In the genomic region with DNA sequence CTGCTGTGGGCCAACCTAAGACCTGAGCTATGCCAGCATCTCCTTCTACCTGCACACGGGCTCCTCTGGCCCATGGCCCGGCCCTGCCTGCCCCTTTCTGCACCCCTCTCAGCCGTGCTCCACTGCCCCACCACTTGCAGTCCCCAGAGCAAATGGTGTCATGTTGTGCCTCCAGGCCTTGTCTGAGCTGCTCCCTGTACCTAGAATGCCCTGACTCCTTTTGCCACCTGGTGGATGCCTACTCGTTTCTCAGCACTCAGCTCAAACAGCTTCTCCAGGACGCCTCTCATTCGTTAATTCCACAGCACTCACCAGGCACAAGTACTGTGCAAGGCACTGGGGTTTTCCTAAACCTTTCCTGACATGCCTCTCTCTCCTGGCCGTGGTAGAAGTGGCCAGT, we compare ENCODE assay signal across 9 cellular contexts.
A peak's percentile ranks its signal among the peaks of the same experiment; 100 is the strongest.
DNase-seq lines count a peak whose midpoint lies in the region; ATAC-seq and TF ChIP-seq lines count a peak whose summit lies in the region.
"Had no signal": no experiment of that assay in that cellular context is flagged by ENCODE, and none has a peak within 500 bp of the region (broad histone marks: within the 10 kb centered on the region; RNA-seq: fewer than 3 reads in every experiment).

No MANE protein-coding gene starts in this region.

- no peaks in the 10 kb centered on the region for H3K9me3 ChIP-seq in CD8-positive, alpha-beta memory T cell (ENCODE audit: low read length)
- H3K9me3 ChIP-seq in lower lobe of right lung (no peaks in the 10 kb centered on the region), esophagus squamous epithelium (no peaks in the 10 kb centered on the region)

- no peak for DNase-seq in CD8-positive, alpha-beta memory T cell
- DNase-seq in GM06990 (ENCODE audit: extremely low read depth, insufficient read length) (no peak), lower lobe of right lung (no peak), esophagus squamous epithelium (lab: John Stamatoyannopoulos, UW) (no peak), NCI-H1417 treated with DMSO at 0.1 percent for 48 hours (lab: John Stamatoyannopoulos, UW) (no peak)
- DNase-seq in T-helper 2 cell treated with Interferon-gamma antibody and Interleukin-4, amounts not matched to agents 5 μg/mL and 100 μg/mL, for 36 hours (ENCODE audit: low spot score): no peak
- no peak for DNase-seq in stimulated activated CD4-positive, alpha-beta T cell treated with anti-CD3 and anti-CD28 coated beads, Interleukin-15, amount 100 ng/mL, for 24 hours

- no peak for TF ChIP-seq POLR2A in esophagus squamous epithelium (IDR thresholded peaks at IDR 0.05)

- H3K36me3 ChIP-seq in CD8-positive, alpha-beta memory T cell (ENCODE audit: insufficient read depth, low read length): no peaks in the 10 kb centered on the region
- peaks cover 4% of the 10 kb centered on the region for H3K36me3 ChIP-seq in GM06990 (ENCODE audit: control insufficient read depth, insufficient read depth, low read length)
- no peaks in the 10 kb centered on the region for H3K36me3 ChIP-seq in lower lobe of right lung
- peaks cover 0 to 5% (median 0%) of the 10 kb centered on the region in 3 donors for H3K36me3 ChIP-seq in esophagus squamous epithelium

- ATAC-seq in lower lobe of right lung (peak; percentile 64 to 75), GM21737 (IDR thresholded peaks at IDR 0.05; ENCODE audit: unreplicated experiment) (no peak)
- ATAC-seq: Right ventricle myocardium inferior had no signal

- intact Hi-C loops in lower lobe of right lung (cut with DNase I) (no loop called here), esophagus squamous epithelium (cut with DNase I) (no loop called here)

- TF ChIP-seq CTCF in GM06990 (IDR thresholded peaks at IDR 0.05; ENCODE audit: insufficient read depth, low read length, poor library complexity, severe bottlenecking) (peak; percentile 30), lower lobe of right lung (IDR thresholded peaks at IDR 0.05) (peak; percentile 19), esophagus squamous epithelium (IDR thresholded peaks at IDR 0.05) (peak in 2 of 6 experiments; percentile 18 to 30)

- peak overlapping the region; percentile 18 to 90 (median 74) for H3K27ac Mint-ChIP-seq in CD8-positive, alpha-beta memory T cell
- H3K27ac Mint-ChIP-seq in T-helper 2 cell treated with Interferon-gamma antibody and Interleukin-4, amounts not matched to agents 5 μg/mL and 100 μg/mL, for 36 hours: peak overlapping the region; percentile 49

- no peaks in the 10 kb centered on the region for H3K27me3 Mint-ChIP-seq in CD8-positive, alpha-beta memory T cell
- no peaks in the 10 kb centered on the region for H3K27me3 Mint-ChIP-seq in T-helper 2 cell treated with Interferon-gamma antibody and Interleukin-4, amounts not matched to agents 5 μg/mL and 100 μg/mL, for 36 hours (ENCODE audit: low read depth)

- peaks cover 43% of the 10 kb centered on the region for H3K4me1 ChIP-seq in CD8-positive, alpha-beta memory T cell (ENCODE audit: insufficient read depth, low read length)
- H3K4me1 ChIP-seq in lower lobe of right lung (peaks cover 77% of the 10 kb centered on the region), esophagus squamous epithelium (peaks cover 14 to 81% (median 34%) of the 10 kb centered on the region in 3 donors)

- H3K4me1 Mint-ChIP-seq in CD8-positive, alpha-beta memory T cell: peaks cover 60 to 76% (median 71%) of the 10 kb centered on the region in 3 donors
- H3K4me1 Mint-ChIP-seq in T-helper 2 cell treated with Interferon-gamma antibody and Interleukin-4, amounts not matched to agents 5 μg/mL and 100 μg/mL, for 36 hours (ENCODE audit: low read depth): peaks cover 46% of the 10 kb centered on the region

- 65 to 72% methylated on average over 5 to 7 of the region's 7 CpGs for WGBS in esophagus squamous epithelium, 2 donors

- H3K9me3 Mint-ChIP-seq in CD8-positive, alpha-beta memory T cell: no peaks in the 10 kb centered on the region
- H3K9me3 Mint-ChIP-seq in T-helper 2 cell treated with Interferon-gamma antibody and Interleukin-4, amounts not matched to agents 5 μg/mL and 100 μg/mL, for 36 hours: no peaks in the 10 kb centered on the region

- POLR2A ChIA-PET in CD8-positive, alpha-beta memory T cell (lab: Charles Lee): interaction anchor here (0.6 to 1.3 kb wide), 5 partner anchors 8 to 36 kb away, joined by 3 to 6 read pairs (median 3); a partner anchor contains a TSS

- H3K4me3 ChIP-seq in CD8-positive, alpha-beta memory T cell (ENCODE audit: low read length): no peak overlapping the region
- H3K4me3 ChIP-seq in GM06990 (replicated peaks; ENCODE audit: low read depth, low read length) (no peak overlapping the region), lower lobe of right lung (no peak overlapping the region), esophagus squamous epithelium (no peak overlapping the region)

- CTCF ChIA-PET in CD8-positive, alpha-beta memory T cell (lab: Charles Lee): interaction anchor here (0.9 to 21.7 kb wide), 9 partner anchors 6 to 120 kb away, joined by 3 to 358 read pairs (median 4); a partner anchor contains a TSS

- peak overlapping the region in 2 of 7 donors; percentile 25 to 59 for H3K4me3 Mint-ChIP-seq in CD8-positive, alpha-beta memory T cell
- no peak overlapping the region for H3K4me3 Mint-ChIP-seq in T-helper 2 cell treated with Interferon-gamma antibody and Interleukin-4, amounts not matched to agents 5 μg/mL and 100 μg/mL, for 36 hours

- H3K27me3 ChIP-seq in CD8-positive, alpha-beta memory T cell (ENCODE audit: insufficient read depth, low read length, poor library complexity, severe bottlenecking): no peaks in the 10 kb centered on the region
- H3K27me3 ChIP-seq in GM06990 (replicated peaks; ENCODE audit: control insufficient read depth, insufficient read depth, low read length) (no peaks in the 10 kb centered on the region), lower lobe of right lung (ENCODE audit: low read depth) (no peaks in the 10 kb centered on the region), esophagus squamous epithelium (no peaks in the 10 kb centered on the region)

- H3K27ac ChIP-seq in CD8-positive, alpha-beta memory T cell (ENCODE audit: low read depth, low read length): no peak overlapping the region
- no peak overlapping the region for H3K27ac ChIP-seq in lower lobe of right lung
- peak overlapping the region in 2 of 4 donors; percentile 16 to 33 for H3K27ac ChIP-seq in esophagus squamous epithelium

- H3K36me3 Mint-ChIP-seq in CD8-positive, alpha-beta memory T cell: peaks cover 0 to 26% (median 3%) of the 10 kb centered on the region in 3 donors
- peaks cover 8% of the 10 kb centered on the region for H3K36me3 Mint-ChIP-seq in T-helper 2 cell treated with Interferon-gamma antibody and Interleukin-4, amounts not matched to agents 5 μg/mL and 100 μg/mL, for 36 hours (ENCODE audit: low read depth)
